ENCODE assay signal across 10 cellular contexts in genomic region chr4:68904786-68905185, GRCh38. TPM values are rescaled to one million over a fixed set of nuclear protein-coding genes. Genes with fewer than 3 reads are reported as not detected.
A peak's percentile ranks its signal among the peaks of the same experiment; 100 is the strongest.
DNase-seq lines count a peak whose midpoint lies in the region; ATAC-seq and TF ChIP-seq lines count a peak whose summit lies in the region.
"Had no signal": no experiment of that assay in that cellular context is flagged by ENCODE, and none has a peak within 500 bp of the region (broad histone marks: within the 10 kb centered on the region; RNA-seq: fewer than 3 reads in every experiment).

No MANE protein-coding gene starts in this region.

- peak; percentile 11 for DNase-seq in ELR (ENCODE audit: low read depth)
- peak in 1 of 3 donors; percentile 52 for DNase-seq in Peyer's patch
- peak; percentile 61 for DNase-seq in left lobe of liver (ENCODE audit: low spot score)
- no peak for DNase-seq in NCI-H2171 treated with DMSO at 0.1 percent for 48 hours (lab: John Stamatoyannopoulos, UW)
- DNase-seq in cerebellum (ENCODE audit: low spot score), result no peak
- DNase-seq in NCI-H82 (lab: John Stamatoyannopoulos, UW), result no peak

- peak; percentile 80 for ATAC-seq in HG02678 (IDR thresholded peaks at IDR 0.05; ENCODE audit: unreplicated experiment)
- ATAC-seq in left lobe of liver, result peak; percentile 64
- ATAC-seq in activated CD4-positive, CD25-positive, alpha-beta regulatory T cell treated with anti-CD3 and anti-CD28 coated beads, Interleukin-2, amount 50 U/mL, for 24 hours, result no peak

- TF ChIP-seq POLR2A in Peyer's patch (IDR thresholded peaks at IDR 0.05), result no peak

- no peaks in the 10 kb centered on the region for H3K36me3 ChIP-seq in Peyer's patch
- H3K36me3 ChIP-seq: cardiac muscle cell had no signal

- no peaks in the 10 kb centered on the region for H3K9me3 ChIP-seq in Peyer's patch

- H3K27me3 ChIP-seq in Peyer's patch, result no peaks in the 10 kb centered on the region
- H3K27me3 ChIP-seq: cardiac muscle cell had no signal

- peak overlapping the region in 2 of 4 donors; percentile 31 to 45 for H3K4me3 ChIP-seq in Peyer's patch
- H3K4me3 ChIP-seq: cardiac muscle cell had no signal

- peak overlapping the region in 3 of 4 donors; percentile 34 to 67 (median 57) for H3K27ac ChIP-seq in Peyer's patch
- H3K27ac ChIP-seq: cardiac muscle cell had no signal

- TF ChIP-seq CTCF in Peyer's patch (IDR thresholded peaks at IDR 0.05), result peak in 3 of 6 experiments; percentile 35 to 48 (median 36)

- H3K4me1 ChIP-seq in Peyer's patch, result no peaks in the 10 kb centered on the region

RNA-seq across cellular contexts. Expression of gene UGT2A3, which starts 46.8 kb away (rescaled TPM):
- total RNA-seq in Peyer's patch (100 to 1,000 TPM in 3 of 4 donors, 10 to 100 TPM in 1; 13.2 to 426 (median 176) TPM), left lobe of liver (16.6 TPM), cerebellum (0.09 TPM)
- total RNA-seq: cardiac muscle cell, right cardiac atrium had no signal

Comparison
In these comparisons a context has a peak if more than half of its experiments do, and no peak if none do; other contexts are left out.
1. DNase-seq: peak in ELR (single experiment) and left lobe of liver (single experiment); none in NCI-H2171 treated with DMSO at 0.1 percent for 48 hours (single experiment), cerebellum (single experiment) and NCI-H82 (single experiment).
2. ATAC-seq: peak in HG02678 (single experiment) and left lobe of liver (single experiment); none in activated CD4-positive, CD25-positive, alpha-beta regulatory T cell treated with anti-CD3 and anti-CD28 coated beads, Interleukin-2, amount 50 U/mL, for 24 hours (0 of 2).
3. RNA of gene UGT2A3, which starts 46.8 kb away (total RNA-seq): 13.2 to 426 TPM in Peyer's patch and 16.6 TPM in left lobe of liver (single experiment); 0.09 TPM in cerebellum (single experiment); every median in the first group is over 10 times any median in the second.